ENCODE assay signal across 1 cellular context in genomic region chr11:14892036-14892556, GRCh38.
TF ChIP-seq lines count a peak whose summit lies in the region.

A gene with protein sequence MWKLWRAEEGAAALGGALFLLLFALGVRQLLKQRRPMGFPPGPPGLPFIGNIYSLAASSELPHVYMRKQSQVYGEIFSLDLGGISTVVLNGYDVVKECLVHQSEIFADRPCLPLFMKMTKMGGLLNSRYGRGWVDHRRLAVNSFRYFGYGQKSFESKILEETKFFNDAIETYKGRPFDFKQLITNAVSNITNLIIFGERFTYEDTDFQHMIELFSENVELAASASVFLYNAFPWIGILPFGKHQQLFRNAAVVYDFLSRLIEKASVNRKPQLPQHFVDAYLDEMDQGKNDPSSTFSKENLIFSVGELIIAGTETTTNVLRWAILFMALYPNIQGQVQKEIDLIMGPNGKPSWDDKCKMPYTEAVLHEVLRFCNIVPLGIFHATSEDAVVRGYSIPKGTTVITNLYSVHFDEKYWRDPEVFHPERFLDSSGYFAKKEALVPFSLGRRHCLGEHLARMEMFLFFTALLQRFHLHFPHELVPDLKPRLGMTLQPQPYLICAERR (minus strand): TSS chr11:14892231. CDS start chr11:14892205, 26 bp downstream.

TF ChIP-seq in HepG2, 621 proteins besides CTCF, POLR2A, EP300 and RAD21 (continued from another document and continues in another):
- 0 out of 2 replicates have a peak, but pooled peaks have one; percentile 21 for TF ChIP-seq ZNF264 (CRISPR knock-in tag; IDR thresholded peaks at IDR 0.05)
- no peak for TF ChIP-seq ZNF550 (CRISPR knock-in tag; IDR thresholded peaks at IDR 0.05; ENCODE audit: borderline replicate concordance)
- TF ChIP-seq ZNF33A (CRISPR knock-in tag; IDR thresholded peaks at IDR 0.05; ENCODE audit: borderline replicate concordance): no peak
- 0 out of 2 replicates have a peak, but pooled peaks have one; percentile 32 for TF ChIP-seq MTA1 (CRISPR knock-in tag; IDR thresholded peaks at IDR 0.05; ENCODE audit: borderline replicate concordance)
- TF ChIP-seq ZMYM4 (CRISPR knock-in tag; IDR thresholded peaks at IDR 0.05): peak; percentile 97
- peak; percentile 36; the same call in 1 of the 2 replicates for TF ChIP-seq SIX1 (CRISPR knock-in tag; IDR thresholded peaks at IDR 0.05; ENCODE audit: borderline replicate concordance)
- peak; percentile 51; the same call in 1 of the 2 replicates for TF ChIP-seq FOXK1 (CRISPR knock-in tag; IDR thresholded peaks at IDR 0.05; ENCODE audit: borderline replicate concordance, low read depth)
- 0 out of 2 replicates have a peak, but pooled peaks have one; percentile 8 for TF ChIP-seq HNF4G (IDR thresholded peaks at IDR 0.05; ENCODE audit: borderline replicate concordance, low read depth, low read length)
- TF ChIP-seq HNF4G (CRISPR knock-in tag; IDR thresholded peaks at IDR 0.05; ENCODE audit: borderline replicate concordance, low read depth): no peak
- 0 out of 2 replicates have a peak, but pooled peaks have one; percentile 13 for TF ChIP-seq MIXL1 (CRISPR knock-in tag; IDR thresholded peaks at IDR 0.05)
- no peak for TF ChIP-seq ZNF775 (CRISPR knock-in tag; IDR thresholded peaks at IDR 0.05; ENCODE audit: borderline replicate concordance)
- peak; percentile 83 for TF ChIP-seq RBM39 (IDR thresholded peaks at IDR 0.05; ENCODE audit: low read depth, low read length, poor library complexity, severe bottlenecking)
- no peak for TF ChIP-seq ZKSCAN5 (CRISPR knock-in tag; IDR thresholded peaks at IDR 0.05)
- peak; percentile 49; the same call in 1 of the 2 replicates for TF ChIP-seq KMT2B (CRISPR knock-in tag; IDR thresholded peaks at IDR 0.05)
- TF ChIP-seq PHF21A (CRISPR knock-in tag; IDR thresholded peaks at IDR 0.05): peak; percentile 85
- TF ChIP-seq ONECUT2 (CRISPR knock-in tag; IDR thresholded peaks at IDR 0.05): no peak
- TF ChIP-seq NONO (IDR thresholded peaks at IDR 0.05): no peak
- TF ChIP-seq NONO (CRISPR knock-in tag; conservative IDR thresholded peaks at IDR 0.05): no peak
- peak; percentile 44; the same call in 1 of the 2 replicates for TF ChIP-seq NKX3-1 (CRISPR knock-in tag; IDR thresholded peaks at IDR 0.05)
- TF ChIP-seq ARNT2 (CRISPR knock-in tag; IDR thresholded peaks at IDR 0.05; ENCODE audit: low read depth): no peak
- TF ChIP-seq, protein P1, sequence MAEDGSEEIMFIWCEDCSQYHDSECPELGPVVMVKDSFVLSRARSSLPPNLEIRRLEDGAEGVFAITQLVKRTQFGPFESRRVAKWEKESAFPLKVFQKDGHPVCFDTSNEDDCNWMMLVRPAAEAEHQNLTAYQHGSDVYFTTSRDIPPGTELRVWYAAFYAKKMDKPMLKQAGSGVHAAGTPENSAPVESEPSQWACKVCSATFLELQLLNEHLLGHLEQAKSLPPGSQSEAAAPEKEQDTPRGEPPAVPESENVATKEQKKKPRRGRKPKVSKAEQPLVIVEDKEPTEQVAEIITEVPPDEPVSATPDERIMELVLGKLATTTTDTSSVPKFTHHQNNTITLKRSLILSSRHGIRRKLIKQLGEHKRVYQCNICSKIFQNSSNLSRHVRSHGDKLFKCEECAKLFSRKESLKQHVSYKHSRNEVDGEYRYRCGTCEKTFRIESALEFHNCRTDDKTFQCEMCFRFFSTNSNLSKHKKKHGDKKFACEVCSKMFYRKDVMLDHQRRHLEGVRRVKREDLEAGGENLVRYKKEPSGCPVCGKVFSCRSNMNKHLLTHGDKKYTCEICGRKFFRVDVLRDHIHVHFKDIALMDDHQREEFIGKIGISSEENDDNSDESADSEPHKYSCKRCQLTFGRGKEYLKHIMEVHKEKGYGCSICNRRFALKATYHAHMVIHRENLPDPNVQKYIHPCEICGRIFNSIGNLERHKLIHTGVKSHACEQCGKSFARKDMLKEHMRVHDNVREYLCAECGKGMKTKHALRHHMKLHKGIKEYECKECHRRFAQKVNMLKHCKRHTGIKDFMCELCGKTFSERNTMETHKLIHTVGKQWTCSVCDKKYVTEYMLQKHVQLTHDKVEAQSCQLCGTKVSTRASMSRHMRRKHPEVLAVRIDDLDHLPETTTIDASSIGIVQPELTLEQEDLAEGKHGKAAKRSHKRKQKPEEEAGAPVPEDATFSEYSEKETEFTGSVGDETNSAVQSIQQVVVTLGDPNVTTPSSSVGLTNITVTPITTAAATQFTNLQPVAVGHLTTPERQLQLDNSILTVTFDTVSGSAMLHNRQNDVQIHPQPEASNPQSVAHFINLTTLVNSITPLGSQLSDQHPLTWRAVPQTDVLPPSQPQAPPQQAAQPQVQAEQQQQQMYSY (CRISPR knock-in tag; IDR thresholded peaks at IDR 0.05): peak; percentile 98
- no peak for TF ChIP-seq ZNF780A (CRISPR knock-in tag; IDR thresholded peaks at IDR 0.05)
- TF ChIP-seq HES4 (CRISPR knock-in tag; IDR thresholded peaks at IDR 0.05; ENCODE audit: borderline replicate concordance): 0 out of 2 replicates have a peak, but pooled peaks have one; percentile 49
- peak; percentile 62; the same call in 1 of the 2 replicates for TF ChIP-seq ZNF605 (CRISPR knock-in tag; IDR thresholded peaks at IDR 0.05)
- 0 out of 2 replicates have a peak, but pooled peaks have one; percentile 32 for TF ChIP-seq GFI1 (CRISPR knock-in tag; IDR thresholded peaks at IDR 0.05; ENCODE audit: borderline replicate concordance)
- peak; percentile 75; the same call in 1 of the 2 replicates for TF ChIP-seq NFKB2 (CRISPR knock-in tag; IDR thresholded peaks at IDR 0.05; ENCODE audit: borderline replicate concordance)
- peak; percentile 24 for TF ChIP-seq TEAD3 (CRISPR knock-in tag; optimal IDR thresholded peaks at IDR 0.05; ENCODE audit: borderline replicate concordance)
- TF ChIP-seq NCOR1 (IDR thresholded peaks at IDR 0.05; ENCODE audit: borderline replicate concordance, low read length): no peak
- TF ChIP-seq ZNF746 (CRISPR knock-in tag; IDR thresholded peaks at IDR 0.05): no peak
- no peak for TF ChIP-seq HCFC1 (IDR thresholded peaks at IDR 0.05; ENCODE audit: low read depth, low read length)
- TF ChIP-seq RBFOX2 (IDR thresholded peaks at IDR 0.05; ENCODE audit: low read depth, low read length): peak; percentile 50
- TF ChIP-seq, protein P2, sequence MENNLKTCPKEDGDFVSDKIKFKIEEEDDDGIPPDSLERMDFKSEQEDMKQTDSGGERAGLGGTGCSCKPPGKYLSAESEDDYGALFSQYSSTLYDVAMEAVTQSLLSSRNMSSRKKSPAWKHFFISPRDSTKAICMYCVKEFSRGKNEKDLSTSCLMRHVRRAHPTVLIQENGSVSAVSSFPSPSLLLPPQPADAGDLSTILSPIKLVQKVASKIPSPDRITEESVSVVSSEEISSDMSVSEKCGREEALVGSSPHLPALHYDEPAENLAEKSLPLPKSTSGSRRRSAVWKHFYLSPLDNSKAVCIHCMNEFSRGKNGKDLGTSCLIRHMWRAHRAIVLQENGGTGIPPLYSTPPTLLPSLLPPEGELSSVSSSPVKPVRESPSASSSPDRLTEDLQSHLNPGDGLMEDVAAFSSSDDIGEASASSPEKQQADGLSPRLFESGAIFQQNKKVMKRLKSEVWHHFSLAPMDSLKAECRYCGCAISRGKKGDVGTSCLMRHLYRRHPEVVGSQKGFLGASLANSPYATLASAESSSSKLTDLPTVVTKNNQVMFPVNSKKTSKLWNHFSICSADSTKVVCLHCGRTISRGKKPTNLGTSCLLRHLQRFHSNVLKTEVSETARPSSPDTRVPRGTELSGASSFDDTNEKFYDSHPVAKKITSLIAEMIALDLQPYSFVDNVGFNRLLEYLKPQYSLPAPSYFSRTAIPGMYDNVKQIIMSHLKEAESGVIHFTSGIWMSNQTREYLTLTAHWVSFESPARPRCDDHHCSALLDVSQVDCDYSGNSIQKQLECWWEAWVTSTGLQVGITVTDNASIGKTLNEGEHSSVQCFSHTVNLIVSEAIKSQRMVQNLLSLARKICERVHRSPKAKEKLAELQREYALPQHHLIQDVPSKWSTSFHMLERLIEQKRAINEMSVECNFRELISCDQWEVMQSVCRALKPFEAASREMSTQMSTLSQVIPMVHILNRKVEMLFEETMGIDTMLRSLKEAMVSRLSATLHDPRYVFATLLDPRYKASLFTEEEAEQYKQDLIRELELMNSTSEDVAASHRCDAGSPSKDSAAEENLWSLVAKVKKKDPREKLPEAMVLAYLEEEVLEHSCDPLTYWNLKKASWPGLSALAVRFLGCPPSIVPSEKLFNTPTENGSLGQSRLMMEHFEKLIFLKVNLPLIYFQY (CRISPR knock-in tag; IDR thresholded peaks at IDR 0.05; ENCODE audit: borderline replicate concordance): peak; percentile 19; the same call in 1 of the 2 replicates
- TF ChIP-seq TFDP2 (CRISPR knock-in tag; IDR thresholded peaks at IDR 0.05): peak; percentile 85
- no peak for TF ChIP-seq CC2D1A (CRISPR knock-in tag; IDR thresholded peaks at IDR 0.05)
- TF ChIP-seq ZNF720 (CRISPR knock-in tag; IDR thresholded peaks at IDR 0.05): no peak
- no peak for TF ChIP-seq BCLAF1 (IDR thresholded peaks at IDR 0.05)
- TF ChIP-seq NFYC (CRISPR knock-in tag; IDR thresholded peaks at IDR 0.05): peak; percentile 94
- TF ChIP-seq KDM2A (CRISPR knock-in tag; IDR thresholded peaks at IDR 0.05; ENCODE audit: borderline replicate concordance, low read depth): peak; percentile 85
- TF ChIP-seq, protein P3, sequence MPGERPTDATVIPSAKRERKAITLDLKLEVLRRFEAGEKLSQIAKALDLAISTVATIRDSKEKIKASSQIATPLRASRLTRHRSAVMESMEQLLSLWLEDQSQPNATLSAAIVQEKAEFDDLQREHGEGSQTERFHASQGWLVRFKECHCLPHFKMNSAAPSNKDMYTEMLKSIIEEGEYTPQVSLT (CRISPR knock-in tag; IDR thresholded peaks at IDR 0.05; ENCODE audit: borderline replicate concordance, low read depth): no peak
- TF ChIP-seq, protein P4, sequence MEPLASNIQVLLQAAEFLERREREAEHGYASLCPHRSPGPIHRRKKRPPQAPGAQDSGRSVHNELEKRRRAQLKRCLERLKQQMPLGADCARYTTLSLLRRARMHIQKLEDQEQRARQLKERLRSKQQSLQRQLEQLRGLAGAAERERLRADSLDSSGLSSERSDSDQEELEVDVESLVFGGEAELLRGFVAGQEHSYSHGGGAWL (CRISPR knock-in tag; IDR thresholded peaks at IDR 0.05): peak; percentile 55; the same call in 1 of the 2 replicates
- TF ChIP-seq RBM22 (optimal IDR thresholded peaks at IDR 0.05; ENCODE audit: low read length): no peak
- TF ChIP-seq ZNF790 (CRISPR knock-in tag; IDR thresholded peaks at IDR 0.05; ENCODE audit: borderline replicate concordance): 0 out of 2 replicates have a peak, but pooled peaks have one; percentile 35
- peak; percentile 66 for TF ChIP-seq HDAC2 (CRISPR knock-in tag; IDR thresholded peaks at IDR 0.05)
- TF ChIP-seq RNF2 (conservative IDR thresholded peaks at IDR 0.05; ENCODE audit: low read depth): peak; percentile 62; the same call in 1 of the 2 replicates
- TF ChIP-seq, protein P5, sequence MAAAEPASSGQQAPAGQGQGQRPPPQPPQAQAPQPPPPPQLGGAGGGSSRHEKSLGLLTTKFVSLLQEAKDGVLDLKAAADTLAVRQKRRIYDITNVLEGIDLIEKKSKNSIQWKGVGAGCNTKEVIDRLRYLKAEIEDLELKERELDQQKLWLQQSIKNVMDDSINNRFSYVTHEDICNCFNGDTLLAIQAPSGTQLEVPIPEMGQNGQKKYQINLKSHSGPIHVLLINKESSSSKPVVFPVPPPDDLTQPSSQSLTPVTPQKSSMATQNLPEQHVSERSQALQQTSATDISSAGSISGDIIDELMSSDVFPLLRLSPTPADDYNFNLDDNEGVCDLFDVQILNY (CRISPR knock-in tag; conservative IDR thresholded peaks at IDR 0.05): no peak
- TF ChIP-seq PITX1 (CRISPR knock-in tag; IDR thresholded peaks at IDR 0.05): peak; percentile 55
- TF ChIP-seq, protein P6, sequence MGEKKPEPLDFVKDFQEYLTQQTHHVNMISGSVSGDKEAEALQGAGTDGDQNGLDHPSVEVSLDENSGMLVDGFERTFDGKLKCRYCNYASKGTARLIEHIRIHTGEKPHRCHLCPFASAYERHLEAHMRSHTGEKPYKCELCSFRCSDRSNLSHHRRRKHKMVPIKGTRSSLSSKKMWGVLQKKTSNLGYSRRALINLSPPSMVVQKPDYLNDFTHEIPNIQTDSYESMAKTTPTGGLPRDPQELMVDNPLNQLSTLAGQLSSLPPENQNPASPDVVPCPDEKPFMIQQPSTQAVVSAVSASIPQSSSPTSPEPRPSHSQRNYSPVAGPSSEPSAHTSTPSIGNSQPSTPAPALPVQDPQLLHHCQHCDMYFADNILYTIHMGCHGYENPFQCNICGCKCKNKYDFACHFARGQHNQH (CRISPR knock-in tag; IDR thresholded peaks at IDR 0.05): peak; percentile 29
- peak; percentile 99 for TF ChIP-seq ZNF691 (CRISPR knock-in tag; IDR thresholded peaks at IDR 0.05; ENCODE audit: borderline replicate concordance, low read depth)
